37 cellular contexts compared by ENCODE assay signal in genomic region chr10:104563051-104563450, GRCh38.
A peak's percentile ranks its signal among the peaks of the same experiment; 100 is the strongest.
DNase-seq lines count a peak whose midpoint lies in the region; ATAC-seq, FAIRE-seq and TF ChIP-seq lines count a peak whose summit lies in the region.
"Had no signal": no experiment of that assay in that cellular context is flagged by ENCODE, and none has a peak within 500 bp of the region (broad histone marks: within the 10 kb centered on the region; RNA-seq: fewer than 3 reads in every experiment).

No MANE protein-coding gene starts in this region.

- 100% methylated on average over 1 of the region's 1 CpG; no CpG with 5 or more reads in 1 of the 2 experiments for WGBS in endodermal cell (ENCODE audit: insufficient coverage in 1 of 2, insufficient read length in 1 of 2), 2 experiments
- 100% methylated on average over 1 of the region's 1 CpG for WGBS in esophagus muscularis mucosa

- H4K20me1 ChIP-seq in GM23338 (replicated peaks; ENCODE audit: insufficient read depth): no peaks in the 10 kb centered on the region
- H4K20me1 ChIP-seq: BLaER1; BLaER1 treated with 17β-estradiol and CSF1 and Interleukin-3, amounts not matched to agents 10 nM and 100 nM had no signal

- H3K27me3 Mint-ChIP-seq in GM23338 (ENCODE audit: insufficient read depth, low read depth, poor library complexity) (peaks cover 1% of the 10 kb centered on the region), endodermal cell (ENCODE audit: insufficient read depth) (peaks cover 5% of the 10 kb centered on the region), glutamatergic neuron (ENCODE audit: unreplicated experiment) (no peaks in the 10 kb centered on the region)
- H3K27me3 Mint-ChIP-seq in activated CD4-positive, alpha-beta T cell treated with anti-CD3 and anti-CD28 coated beads, Interleukin-2, amount 10 ng/mL, durations not matched to agents 24 days and 14 days: peaks cover 6% of the 10 kb centered on the region

- no peaks in the 10 kb centered on the region for H3F3A ChIP-seq in GM23338 (replicated peaks; ENCODE audit: low read depth)

- DNase-seq in GM23338 (ENCODE audit: low spot score) (no peak), endodermal cell (peak; percentile 20), esophagus muscularis mucosa (ENCODE audit: extremely low spot score) (peak; percentile 83), vagina (ENCODE audit: extremely low spot score in 2 of 2) (peak; percentile 5 to 82), kidney glomerular epithelial cell (lab: John Stamatoyannopoulos, UW) (no peak), frontal cortex (ENCODE audit: low spot score in 2 of 2) (no peak), glutamatergic neuron (no peak)
- no peak for DNase-seq in activated CD4-positive, alpha-beta T cell treated with anti-CD3 and anti-CD28 coated beads, Interleukin-2, amount 10 ng/mL, durations not matched to agents 24 days and 14 days
- DNase-seq: 8988T; ACHN; AML-193; BE2C; C1 segment of cervical spinal cord; Caco-2; Calu3; CD4-positive, alpha-beta memory T cell; CD4-positive, alpha-beta T cell; CD4-positive, CD25-positive, alpha-beta regulatory T cell; CD8-positive, alpha-beta memory T cell; CD8-positive, alpha-beta T cell; COR-L47; DMS 273 treated with DMSO at 0.1 percent for 48 hours; DMS153; DMS53; DMS79; DMS79 treated with DMSO at 0.1 percent for 48 hours; DND-41; EL had no signal

- no peak overlapping the region for H3K4me2 ChIP-seq in GM23338
- H3K4me2 ChIP-seq: A549; BLaER1; BLaER1 treated with 17β-estradiol and CSF1 and Interleukin-3, amounts not matched to agents 10 nM and 100 nM had no signal

- FAIRE-seq in frontal cortex (lab: Jason Lieb, UNC): no peak
- FAIRE-seq: A204.1, A549, D721Med had no signal

- ATAC-seq in GM23338: no peak
- ATAC-seq: A549; CD8-positive, alpha-beta T cell had no signal

- H3K36me3 Mint-ChIP-seq in GM23338 (ENCODE audit: low read depth) (no peaks in the 10 kb centered on the region), endodermal cell (ENCODE audit: low read depth) (no peaks in the 10 kb centered on the region), glutamatergic neuron (ENCODE audit: unreplicated experiment) (no peaks in the 10 kb centered on the region)
- no peaks in the 10 kb centered on the region for H3K36me3 Mint-ChIP-seq in activated CD4-positive, alpha-beta T cell treated with anti-CD3 and anti-CD28 coated beads, Interleukin-2, amount 10 ng/mL, durations not matched to agents 24 days and 14 days (ENCODE audit: low read depth)
- H3K36me3 Mint-ChIP-seq: CD14-positive monocyte; CD4-positive, alpha-beta memory T cell; CD4-positive, CD25-positive, alpha-beta regulatory T cell; CD8-positive, alpha-beta memory T cell; CD8-positive, alpha-beta T cell had no signal

- no peak overlapping the region for H3K4me3 Mint-ChIP-seq in GM23338
- no peak overlapping the region for H3K4me3 Mint-ChIP-seq in endodermal cell
- H3K4me3 Mint-ChIP-seq in activated CD4-positive, alpha-beta T cell treated with anti-CD3 and anti-CD28 coated beads, Interleukin-2, amount 10 ng/mL, durations not matched to agents 24 days and 14 days: no peak overlapping the region
- H3K4me3 Mint-ChIP-seq in glutamatergic neuron (ENCODE audit: unreplicated experiment): no peak overlapping the region
- H3K4me3 Mint-ChIP-seq: B cell; CD4-positive, alpha-beta memory T cell; CD4-positive, alpha-beta T cell; CD4-positive, CD25-positive, alpha-beta regulatory T cell; CD8-positive, alpha-beta memory T cell; CD8-positive, alpha-beta T cell had no signal

- 0 out of 2 replicates have a peak overlapping the region, but pooled peaks have one; percentile 13 for H2AFZ ChIP-seq in GM23338

- no peak for TF ChIP-seq POLR2A in esophagus muscularis mucosa (IDR thresholded peaks at IDR 0.05; ENCODE audit: low read depth)
- TF ChIP-seq POLR2A in vagina (IDR thresholded peaks at IDR 0.05): no peak

- H3K27ac Mint-ChIP-seq in GM23338 (no peak overlapping the region), endodermal cell (no peak overlapping the region), glutamatergic neuron (ENCODE audit: unreplicated experiment) (no peak overlapping the region)
- no peak overlapping the region for H3K27ac Mint-ChIP-seq in activated CD4-positive, alpha-beta T cell treated with anti-CD3 and anti-CD28 coated beads, Interleukin-2, amount 10 ng/mL, durations not matched to agents 24 days and 14 days
- H3K27ac Mint-ChIP-seq: B cell; CD14-positive monocyte; CD4-positive, alpha-beta memory T cell; CD4-positive, alpha-beta T cell; CD4-positive, CD25-positive, alpha-beta regulatory T cell; CD8-positive, alpha-beta memory T cell; CD8-positive, alpha-beta T cell had no signal

- H3K9me3 Mint-ChIP-seq in GM23338 (no peaks in the 10 kb centered on the region), endodermal cell (peaks cover under 1% of the 10 kb centered on the region), glutamatergic neuron (ENCODE audit: unreplicated experiment) (peaks cover 1% of the 10 kb centered on the region)
- H3K9me3 Mint-ChIP-seq in activated CD4-positive, alpha-beta T cell treated with anti-CD3 and anti-CD28 coated beads, Interleukin-2, amount 10 ng/mL, durations not matched to agents 24 days and 14 days: no peaks in the 10 kb centered on the region

- TF ChIP-seq CTCF in GM23338 (conservative IDR thresholded peaks at IDR 0.05; ENCODE audit: low read depth in 2 of 2) (no peak), endodermal cell (conservative IDR thresholded peaks at IDR 0.05) (no peak), esophagus muscularis mucosa (IDR thresholded peaks at IDR 0.05) (no peak), vagina (IDR thresholded peaks at IDR 0.05) (no peak), glutamatergic neuron (IDR thresholded peaks at IDR 0.05; ENCODE audit: partially characterized antibody, unreplicated experiment) (no peak)

- H3K9me3 ChIP-seq in endodermal cell (ENCODE audit: control insufficient read depth, low read length): no peaks in the 10 kb centered on the region
- peaks cover 0 to 7% (median 5%) of the 10 kb centered on the region in 4 donors for H3K9me3 ChIP-seq in esophagus muscularis mucosa
- no peaks in the 10 kb centered on the region for H3K9me3 ChIP-seq in vagina
- H3K9me3 ChIP-seq: A549, BE2C, BLaER1, Caco-2 had no signal

- H3K4me1 Mint-ChIP-seq in GM23338 (peaks cover 5% of the 10 kb centered on the region; the same call in 1 of the 3 replicates), endodermal cell (no peaks in the 10 kb centered on the region), glutamatergic neuron (ENCODE audit: low read depth, unreplicated experiment) (no peaks in the 10 kb centered on the region)
- no peaks in the 10 kb centered on the region for H3K4me1 Mint-ChIP-seq in activated CD4-positive, alpha-beta T cell treated with anti-CD3 and anti-CD28 coated beads, Interleukin-2, amount 10 ng/mL, durations not matched to agents 24 days and 14 days
- H3K4me1 Mint-ChIP-seq: B cell; CD14-positive monocyte; CD4-positive, alpha-beta memory T cell; CD4-positive, CD25-positive, alpha-beta regulatory T cell; CD8-positive, alpha-beta memory T cell had no signal

- no peak for TF ChIP-seq EP300 in esophagus muscularis mucosa (IDR thresholded peaks at IDR 0.05)

- H3K9ac ChIP-seq in endodermal cell (ENCODE audit: extremely low read depth, low read length, poor library complexity, severe bottlenecking): no peak overlapping the region
- H3K9ac ChIP-seq: BLaER1; BLaER1 treated with 17β-estradiol and CSF1 and Interleukin-3, amounts not matched to agents 10 nM and 100 nM had no signal

- H3K9me2 ChIP-seq in GM23338 (ENCODE audit: insufficient read depth): peaks cover 7% of the 10 kb centered on the region; the same call in 1 of the 2 replicates

- H3K36me3 ChIP-seq in GM23338 (ENCODE audit: insufficient read depth) (no peaks in the 10 kb centered on the region), endodermal cell (ENCODE audit: control insufficient read depth, insufficient read depth, low read length) (no peaks in the 10 kb centered on the region), esophagus muscularis mucosa (no peaks in the 10 kb centered on the region), vagina (no peaks in the 10 kb centered on the region)
- H3K36me3 ChIP-seq: BE2C; BLaER1; BLaER1 treated with 17β-estradiol and CSF1 and Interleukin-3, amounts not matched to agents 10 nM and 100 nM had no signal

- no peak overlapping the region for H3K4me3 ChIP-seq in GM23338
- H3K4me3 ChIP-seq in endodermal cell (ENCODE audit: low read length): no peak overlapping the region
- no peak overlapping the region for H3K4me3 ChIP-seq in esophagus muscularis mucosa
- no peak overlapping the region for H3K4me3 ChIP-seq in vagina
- H3K4me3 ChIP-seq: A549; BLaER1; BLaER1 treated with 17β-estradiol and CSF1 and Interleukin-3, amounts not matched to agents 10 nM and 100 nM had no signal

- H3K27ac ChIP-seq in GM23338 (ENCODE audit: low read depth) (no peak overlapping the region), endodermal cell (ENCODE audit: low read depth, low read length) (no peak overlapping the region), esophagus muscularis mucosa (replicated peaks in 1 of 4) (no peak overlapping the region), vagina (no peak overlapping the region)
- H3K27ac ChIP-seq: 22Rv1; A549; BLaER1; BLaER1 treated with 17β-estradiol and CSF1 and Interleukin-3, amounts not matched to agents 10 nM and 100 nM; C4-2B had no signal

- H3K4me1 ChIP-seq in GM23338 (ENCODE audit: insufficient read depth) (no peaks in the 10 kb centered on the region), endodermal cell (ENCODE audit: control insufficient read depth, insufficient read depth, low read length) (no peaks in the 10 kb centered on the region), esophagus muscularis mucosa (no peaks in the 10 kb centered on the region), vagina (no peaks in the 10 kb centered on the region)
- H3K4me1 ChIP-seq: A549; BE2C; BLaER1; BLaER1 treated with 17β-estradiol and CSF1 and Interleukin-3, amounts not matched to agents 10 nM and 100 nM; Caco-2 had no signal

- H3K79me2 ChIP-seq in GM23338 (replicated peaks; ENCODE audit: insufficient read depth): no peaks in the 10 kb centered on the region

- H3K27me3 ChIP-seq in GM23338 (ENCODE audit: insufficient read depth): no peaks in the 10 kb centered on the region
- no peaks in the 10 kb centered on the region for H3K27me3 ChIP-seq in endodermal cell (ENCODE audit: control insufficient read depth, insufficient read depth, low read length, poor library complexity, severe bottlenecking)
- H3K27me3 ChIP-seq in esophagus muscularis mucosa: no peaks in the 10 kb centered on the region
- H3K27me3 ChIP-seq in vagina: no peaks in the 10 kb centered on the region
- H3K27me3 ChIP-seq: BE2C; BLaER1; BLaER1 treated with 17β-estradiol and CSF1 and Interleukin-3, amounts not matched to agents 10 nM and 100 nM had no signal

- intact Hi-C loops in esophagus muscularis mucosa (cut with DNase I) (no loop called here), vagina (cut with DNase I) (no loop called here)
- intact Hi-C loops in activated CD4-positive, alpha-beta T cell treated with anti-CD3 and anti-CD28 coated beads, Interleukin-2, amount 10 ng/mL, durations not matched to agents 24 days and 14 days (cut with micrococcal nuclease): no loop called here

Comparison
In these comparisons a context has a peak if more than half of its experiments do, and no peak if none do; other contexts are left out.
1. DNase-seq: peak in endodermal cell (single experiment), esophagus muscularis mucosa (single experiment) and vagina (2 of 2); none in GM23338 (single experiment), kidney glomerular epithelial cell (single experiment), activated CD4-positive, alpha-beta T cell treated with anti-CD3 and anti-CD28 coated beads, Interleukin-2, amount 10 ng/mL, durations not matched to agents 24 days and 14 days (single experiment), frontal cortex (0 of 2) and glutamatergic neuron (single experiment).